19 cellular contexts compared by ENCODE assay signal in the genomic region with DNA sequence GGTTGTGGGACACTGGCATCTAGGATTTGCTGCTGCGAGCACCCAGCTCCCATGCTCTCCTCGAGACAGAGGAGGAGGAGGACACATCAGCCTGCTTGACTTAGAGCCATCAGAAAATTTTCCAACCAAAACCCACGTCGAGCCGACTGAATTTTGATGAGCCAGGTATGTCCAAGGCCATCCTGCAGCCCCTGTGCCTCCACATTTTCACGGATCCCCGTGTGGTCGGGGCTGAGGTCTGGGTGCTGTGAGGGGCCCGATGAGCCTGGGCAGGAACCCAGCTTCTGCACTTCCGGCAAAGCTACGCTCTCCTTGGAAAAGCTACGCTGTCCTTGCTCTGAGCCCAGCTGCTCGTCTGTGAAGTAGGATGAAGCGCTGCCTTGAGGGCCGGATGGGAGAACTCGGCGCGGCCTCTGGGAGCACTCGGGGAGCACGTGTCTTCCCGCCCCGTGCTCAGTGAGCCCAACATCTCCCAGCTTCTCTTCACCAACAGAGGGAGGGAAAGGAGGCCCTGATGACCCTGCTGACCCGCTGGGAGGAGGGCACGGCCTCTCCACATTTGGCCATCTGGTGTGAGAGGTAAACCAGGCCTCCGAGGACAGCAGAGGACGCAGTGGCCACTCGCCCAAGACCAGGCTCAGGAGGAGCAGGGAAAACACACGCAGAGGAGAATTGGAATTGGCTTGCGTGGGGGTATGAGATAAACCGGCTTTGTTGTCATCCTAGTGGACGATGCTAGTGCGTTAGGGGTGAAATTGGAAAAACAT. TPM values are rescaled to one million over a fixed set of nuclear protein-coding genes. Genes with fewer than 3 reads are reported as not detected.
DNase-seq lines count a peak whose midpoint lies in the region; ATAC-seq, FAIRE-seq and TF ChIP-seq lines count a peak whose summit lies in the region.
"Had no signal": no experiment of that assay in that cellular context is flagged by ENCODE, and none has a peak within 500 bp of the region (broad histone marks: within the 10 kb centered on the region; RNA-seq: fewer than 3 reads in every experiment).

No MANE protein-coding gene starts in this region.

- H3K27me3 ChIP-seq in GM23338 (ENCODE audit: insufficient read depth) = no peaks in the 10 kb centered on the region
- H3K27me3 ChIP-seq in HepG2 (ENCODE audit: control insufficient read depth in 1 of 2, insufficient read depth in 2 of 2, low read length in 2 of 2) = no peaks in the 10 kb centered on the region
- H3K27me3 ChIP-seq: SJCRH30 had no signal

- TF ChIP-seq CTCF in GM23338 (conservative IDR thresholded peaks at IDR 0.05; ENCODE audit: low read depth in 2 of 2) (no peak), WTC11 (IDR thresholded peaks at IDR 0.05) (no peak), HepG2 (CRISPR knock-in tag; IDR thresholded peaks at IDR 0.05) (no peak), GM13976 (IDR thresholded peaks at IDR 0.05; ENCODE audit: borderline replicate concordance, control extremely low read depth, extremely low read depth, insufficient read depth, missing control alignments) (no peak)

- no peak for FAIRE-seq in HepG2 (lab: Jason Lieb, UNC)
- FAIRE-seq: GM19239 had no signal

- H3K27me3 Mint-ChIP-seq in GM23338 (ENCODE audit: insufficient read depth, low read depth, poor library complexity) (peaks cover 22% of the 10 kb centered on the region), WTC11 (ENCODE audit: low read depth) (no peaks in the 10 kb centered on the region)

- TF ChIP-seq EP300 in HepG2 (IDR thresholded peaks at IDR 0.05; ENCODE audit: low read depth in 2 of 2, low read length in 2 of 2) (no peak), HepG2 (CRISPR knock-in tag; IDR thresholded peaks at IDR 0.05; ENCODE audit: borderline replicate concordance) (no peak)

- H3K27ac Mint-ChIP-seq in GM23338 (peak overlapping the region; percentile 16; the same call in 1 of the 2 replicates), WTC11 (peak overlapping the region; percentile 1; the same call in 1 of the 2 replicates)
- H3K27ac Mint-ChIP-seq: CD14-positive monocyte had no signal

- H3K27ac ChIP-seq in GM23338 (ENCODE audit: low read depth) (no peak overlapping the region; the same call in 1 of the 2 replicates), HepG2 (ENCODE audit: extremely low read length, insufficient read depth, low read length) (no peak overlapping the region)
- H3K27ac ChIP-seq: SJCRH30 had no signal

- H3K36me3 ChIP-seq in GM23338 (ENCODE audit: insufficient read depth) (peaks cover 4% of the 10 kb centered on the region; the same call in 1 of the 2 replicates), HepG2 (replicated peaks in 1 of 2; ENCODE audit: control insufficient read depth in 1 of 2, insufficient read depth in 2 of 2, low read length in 2 of 2) (peaks cover 55 to 93% of the 10 kb centered on the region in 2 experiments)
- H3K36me3 ChIP-seq: SJCRH30 had no signal

- H3K9me2 ChIP-seq in GM23338 (ENCODE audit: insufficient read depth) = no peaks in the 10 kb centered on the region

- no peaks in the 10 kb centered on the region for H3K4me1 ChIP-seq in GM23338 (ENCODE audit: insufficient read depth)
- peaks cover 11% of the 10 kb centered on the region for H3K4me1 ChIP-seq in HepG2 (ENCODE audit: insufficient read depth, low read length)
- H3K4me1 ChIP-seq: SJCRH30 had no signal

- no peak overlapping the region for H3K4me3 ChIP-seq in GM23338
- H3K4me3 ChIP-seq in HepG2 (replicated peaks in 1 of 3; ENCODE audit: insufficient read depth in 1 of 3, low read depth in 2 of 3, low read length in 3 of 3) = no peak overlapping the region
- H3K4me3 ChIP-seq: SJCRH30 had no signal

- no TSS peak for BruUV-seq in HepG2 (replicated peaks; lab: Mats Ljungman, UMichigan)

- no peak overlapping the region for H3K9ac ChIP-seq in HepG2 (ENCODE audit: insufficient read depth, low read depth, low read length)

- H4K20me1 ChIP-seq in GM23338 (replicated peaks; ENCODE audit: insufficient read depth) (no peaks in the 10 kb centered on the region), HepG2 (ENCODE audit: insufficient read depth, low read length) (no peaks in the 10 kb centered on the region)

- H2AFZ ChIP-seq in GM23338 (no peak overlapping the region), HepG2 (ENCODE audit: low read length) (no peak overlapping the region)

- no peak for ATAC-seq in GM23338
- ATAC-seq in WTC11 = no peak
- ATAC-seq in HepG2 = no peak

- peaks cover 13% of the 10 kb centered on the region for H3K4me1 Mint-ChIP-seq in GM23338
- peaks cover 6% of the 10 kb centered on the region for H3K4me1 Mint-ChIP-seq in WTC11
- H3K4me1 Mint-ChIP-seq: CD14-positive monocyte had no signal

- H3K9me3 Mint-ChIP-seq in GM23338 (no peaks in the 10 kb centered on the region), WTC11 (no peaks in the 10 kb centered on the region)
- H3K9me3 Mint-ChIP-seq: H9 had no signal

- H3F3A ChIP-seq in GM23338 (replicated peaks; ENCODE audit: low read depth) = no peaks in the 10 kb centered on the region

- POLR2A ChIA-PET in WTC11 (lab: Charles Lee) = no interaction called here
- POLR2A ChIA-PET in HepG2 (lab: Yijun Ruan, JAX) = no interaction called here

- H3K36me3 Mint-ChIP-seq in GM23338 (ENCODE audit: low read depth) (peaks cover 72% of the 10 kb centered on the region), WTC11 (peaks cover 51% of the 10 kb centered on the region)
- H3K36me3 Mint-ChIP-seq: CD14-positive monocyte had no signal

- DNase-seq in GM23338 (ENCODE audit: low spot score) = no peak
- peak; percentile 6 for DNase-seq in WTC11 (ENCODE audit: low spot score)
- no peak for DNase-seq in HepG2 (ENCODE audit: low spot score)
- peak; percentile 64 for DNase-seq in posterior vena cava (ENCODE audit: low spot score)
- no peak for DNase-seq in NCI-H1092 treated with DMSO at 0.1 percent for 48 hours (lab: John Stamatoyannopoulos, UW)
- no peak for DNase-seq in GM13976 (ENCODE audit: low spot score)
- DNase-seq in HT-29 (ENCODE audit: low spot score) = no peak
- no peak for DNase-seq in NCI-H2081 treated with DMSO at 0.1 percent for 48 hours (lab: John Stamatoyannopoulos, UW)
- DNase-seq: H9, MV-4-11, NCI-H1436, NCI-H2029, NCI-H2171 treated with DMSO at 0.1 percent for 48 hours, NCI-H446 treated with DMSO at 0.1 percent for 48 hours, NCI-H748 treated with DMSO at 0.1 percent for 48 hours, RPMI8226, SJCRH30 had no signal

- CTCF ChIA-PET in WTC11 (lab: Charles Lee) = interaction anchor here (1.6 kb wide), 1 partner anchor 557 kb away, joined by 5 read pairs; the partner anchor contains the start of gene FAM50B
- CTCF ChIA-PET in HepG2 (lab: Yijun Ruan, JAX; ENCODE audit: low intra/inter-chr PET ratio, low total read pairs) = no interaction called here

- intact Hi-C loops in HepG2 (cut with micrococcal nuclease; ENCODE audit: unreplicated experiment) = loop anchor here (5.0 kb wide), 1 partner anchor 1570 kb away; no protein-coding TSS in a partner anchor
- intact Hi-C loops in posterior vena cava (cut with DNase I) = no loop called here

- H3K4me2 ChIP-seq in GM23338 (no peak overlapping the region), HepG2 (ENCODE audit: low read depth, low read length) (no peak overlapping the region)

- 97% methylated on average over 29 of the region's 32 CpGs for WGBS in HepG2 (ENCODE audit: low lambda C conversion rate)

- in situ Hi-C loops in HepG2 (cut with HindIII; ENCODE audit: extremely low pct_ligation_motif_present, low pct_unique_long_range_greater_than_20kb) = loop anchor here (25.0 kb wide), 1 partner anchor 695 kb away; no protein-coding TSS in a partner anchor
- in situ Hi-C loops in GM13976 (cut with MboI; ENCODE audit: low sequenced_read_pairs, unreplicated experiment) = loop anchor here (25.0 kb wide), 2 partner anchors 170 to 695 kb away; partner anchors contain the start of gene SLC22A23

- no peak overlapping the region for H3K4me3 Mint-ChIP-seq in GM23338
- no peak overlapping the region for H3K4me3 Mint-ChIP-seq in WTC11
- H3K4me3 Mint-ChIP-seq: CD14-positive monocyte, H9 had no signal

- H3K79me2 ChIP-seq in GM23338 (replicated peaks; ENCODE audit: insufficient read depth) = no peaks in the 10 kb centered on the region
- H3K79me2 ChIP-seq in HepG2 (ENCODE audit: insufficient read depth, low read length) = no peaks in the 10 kb centered on the region

- TF ChIP-seq POLR2A in HepG2 (IDR thresholded peaks at IDR 0.05; ENCODE audit: insufficient read depth in 1 of 2, low read depth in 2 of 2, low read length in 2 of 2) = no peak

- H3K9me3 ChIP-seq in HepG2 (ENCODE audit: low read length) = no peaks in the 10 kb centered on the region
- H3K9me3 ChIP-seq: SJCRH30 had no signal

- TF ChIP-seq RAD21 in HepG2 (CRISPR knock-in tag; IDR thresholded peaks at IDR 0.05) = no peak

TF ChIP-seq in HepG2, 621 proteins besides CTCF, POLR2A, EP300 and RAD21:
- TF ChIP-seq ZNF263 (CRISPR knock-in tag; IDR thresholded peaks at IDR 0.05) (peak; percentile 91), ZNF768 (CRISPR knock-in tag; IDR thresholded peaks at IDR 0.05) (no peak)
TF ChIP-seq in HepG2: peak in this region for 1.

RNA-seq across cellular contexts. Expression of gene PSMG4, which starts 33.9 kb away (rescaled TPM):
- 30.6 and 37.2 TPM in 2 replicates for total RNA-seq in GM23338 (2014; rRNA removed; shearing (Covaris generic))
- polyA plus RNA-seq in GM23338 (2016; fragmentation: Nextera tagmentation; extraction: Ambion mirVana) = 168 and 180 TPM in 2 replicates
- 30.2 to 38.2 TPM (median 32.5 TPM) in 3 replicates for total RNA-seq in WTC11 (2021)
- 24.5 and 32.8 TPM in 2 replicates for total RNA-seq in HepG2 (2016; rRNA removed; fragmentation: Illumina TruSeq; extraction: Trizol)
- 43.3 and 56.1 TPM in 2 replicates for total RNA-seq in HepG2 (2016; cell fraction: cytosol; rRNA removed; fragmentation: Illumina TruSeq; extraction: Trizol; ENCODE audit: low read depth)
- 26.0 and 30.5 TPM in 2 replicates for total RNA-seq in HepG2 (2016; cell fraction: insoluble cytoplasmic fraction; rRNA removed; fragmentation: Illumina TruSeq; extraction: Trizol)
- total RNA-seq in HepG2 (2016; cell fraction: membrane; rRNA removed; fragmentation: Illumina TruSeq; extraction: Trizol) = 33.3 and 46.1 TPM in 2 replicates
- 22.5 and 24.0 TPM in 2 replicates for total RNA-seq in HepG2 (2016; cell fraction: nucleus; rRNA removed; fragmentation: Illumina TruSeq; extraction: Trizol)
- polyA plus RNA-seq in HepG2 (2011; rRNA removed) = 28.5 and 32.8 TPM in 2 replicates
- polyA plus RNA-seq in HepG2 (2011; cell fraction: cytosol; rRNA removed) = 24.5 and 48.7 TPM in 2 replicates
- polyA plus RNA-seq in HepG2 (2011; cell fraction: nucleus; rRNA removed) = 39.7 and 47.3 TPM in 2 replicates
- polyA plus RNA-seq in HepG2 (2012) = 24.7 TPM in 2 replicates
- 40.0 and 56.6 TPM in 2 replicates for polyA plus RNA-seq in HepG2 (2016; cell fraction: cytosol; fragmentation: Illumina TruSeq; extraction: Trizol; ENCODE audit: low read depth)
- polyA plus RNA-seq in HepG2 (2016; cell fraction: insoluble cytoplasmic fraction; fragmentation: Illumina TruSeq; extraction: Trizol; ENCODE audit: low read depth) = 25.9 and 30.2 TPM in 2 replicates
- polyA plus RNA-seq in HepG2 (2016; cell fraction: membrane; fragmentation: Illumina TruSeq; extraction: Trizol; ENCODE audit: low read depth) = 27.5 and 37.6 TPM in 2 replicates
- polyA plus RNA-seq in HepG2 (2016; cell fraction: nucleus; fragmentation: Illumina TruSeq; extraction: Trizol; ENCODE audit: insufficient read depth, low read depth) = 36.5 and 39.2 TPM in 2 replicates
- polyA minus RNA-seq in HepG2 (2011; rRNA and poly(A)+ RNA removed; ENCODE audit: low replicate concordance) = 28.6 and 43.2 TPM in 2 replicates
- polyA minus RNA-seq in HepG2 (2011; cell fraction: cytosol; rRNA and poly(A)+ RNA removed) = 12.1 and 14.2 TPM in 2 replicates
- 23.0 and 28.2 TPM in 2 replicates for polyA minus RNA-seq in HepG2 (2011; cell fraction: nucleus; rRNA and poly(A)+ RNA removed)
- total RNA-seq in posterior vena cava = 10 to 100 TPM; 14.3 to 18.0 TPM
- total RNA-seq in HT-29 (2014; rRNA removed; shearing (Covaris generic)) = 142 and 145 TPM in 2 replicates

Comparison
In these comparisons a context has a peak if more than half of its experiments do, and no peak if none do; other contexts are left out.
1. DNase-seq: peak in WTC11 (single experiment) and posterior vena cava (single experiment); none in GM23338 (single experiment), HepG2 (single experiment), NCI-H1092 treated with DMSO at 0.1 percent for 48 hours (single experiment), GM13976 (single experiment), HT-29 (single experiment) and NCI-H2081 treated with DMSO at 0.1 percent for 48 hours (single experiment).